Comparison of ENCODE assay signal across 8 cellular contexts in the genomic region with DNA sequence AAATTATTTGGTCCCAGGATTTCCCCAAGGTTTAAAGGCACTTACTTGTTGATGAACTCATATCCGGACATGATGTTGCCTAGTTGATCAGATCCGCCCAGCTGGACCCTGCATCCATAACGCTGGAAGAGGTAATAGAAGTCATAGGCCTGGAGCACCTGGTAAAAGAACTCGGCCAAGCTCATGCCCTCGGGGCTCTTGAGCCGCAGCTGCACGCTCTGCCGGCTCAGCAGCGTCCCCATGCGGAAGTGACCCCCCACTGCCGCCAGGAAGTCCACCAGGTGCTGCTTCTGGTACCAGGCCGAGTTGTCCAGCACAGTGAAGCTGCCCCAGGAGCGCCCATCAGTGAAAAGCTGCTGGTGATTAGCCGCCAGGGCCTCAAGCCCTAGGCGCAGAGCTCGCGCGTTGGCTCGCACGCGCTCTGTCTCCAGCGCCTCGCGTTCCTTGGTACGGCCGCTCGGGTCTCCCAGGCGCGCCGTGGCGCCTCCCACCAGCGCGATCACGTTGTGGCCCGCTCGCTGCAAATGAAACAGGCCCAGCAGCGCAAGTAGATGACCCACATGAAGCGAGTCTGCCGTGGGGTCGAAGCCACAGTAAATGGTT. TPM values are rescaled to one million over a fixed set of nuclear protein-coding genes. Genes with fewer than 3 reads are reported as not detected.
A peak's percentile ranks its signal among the peaks of the same experiment; 100 is the strongest.
DNase-seq lines count a peak whose midpoint lies in the region; ATAC-seq and TF ChIP-seq lines count a peak whose summit lies in the region.

No MANE protein-coding gene starts in this region.

- TF ChIP-seq CTCF in A673 (conservative IDR thresholded peaks at IDR 0.05; ENCODE audit: low read depth, low read length) = peak; percentile 80

- no peaks in the 10 kb centered on the region for H3K9me3 ChIP-seq in A673 (ENCODE audit: low read depth, low read length, poor library complexity, severe bottlenecking)

- H3K36me3 ChIP-seq in A673 (ENCODE audit: insufficient read depth, low read length, poor library complexity, severe bottlenecking) = peaks cover 37% of the 10 kb centered on the region

- H3K4me3 ChIP-seq in A673 (ENCODE audit: low read depth, low read length, poor library complexity, severe bottlenecking) = peak overlapping the region; percentile 65

- DNase-seq in A673 (ENCODE audit: low spot score) (peak; percentile 76), NCI-H2171 (lab: John Stamatoyannopoulos, UW) (peak; percentile 27), cerebellum (ENCODE audit: low spot score) (peak; percentile 44), kidney tubule cell (ENCODE audit: low spot score) (peak; percentile 96)
- DNase-seq in activated CD4-positive, CD25-positive, alpha-beta regulatory T cell treated with anti-CD3 and anti-CD28 coated beads, Interleukin-2, amount 50 U/mL, for 16 hours (ENCODE audit: low read depth, low spot score) = peak; percentile 19
- DNase-seq in stimulated activated CD4-positive, alpha-beta T cell treated with anti-CD3 and anti-CD28 coated beads, Interleukin-1b, Interleukin-23, amount 100 ng/mL, for 4 hours (ENCODE audit: low read depth in 2 of 2) = peak; percentile 42 to 63

- H3K4me1 ChIP-seq in A673 (ENCODE audit: insufficient read depth, low read length, poor library complexity, severe bottlenecking) = no peaks in the 10 kb centered on the region

- ATAC-seq in GM18517 (IDR thresholded peaks at IDR 0.05; ENCODE audit: unreplicated experiment) (peak; percentile 68), HG03064 (IDR thresholded peaks at IDR 0.05; ENCODE audit: low read depth, unreplicated experiment) (peak; percentile 72)

- H3K27ac ChIP-seq in A673 (ENCODE audit: low read depth, low read length, poor library complexity, severe bottlenecking) = peak overlapping the region; percentile 87

- CTCF ChIA-PET in A673 (lab: Charles Lee) = interaction anchor here (0.5 to 2.2 kb wide), 11 partner anchors 31 to 1267 kb away, joined by 3 to 10 read pairs (median 3); a partner anchor contains a TSS

- POLR2A ChIA-PET in A673 (lab: Charles Lee; ENCODE audit: low non-redundant PET) = no interaction called here

- intact Hi-C loops in A673 (cut with micrococcal nuclease; ENCODE audit: unreplicated experiment) = loop anchor here (2.0 kb wide), 1 partner anchor 1268 kb away; a partner anchor contains a TSS

- no peaks in the 10 kb centered on the region for H3K27me3 ChIP-seq in A673 (replicated peaks; ENCODE audit: insufficient read depth, low read depth, low read length, poor library complexity)

- no TSS peak for BruUV-seq in A673 (replicated peaks; lab: Mats Ljungman, UMichigan)

RNA-seq across cellular contexts. Expression of a gene that starts 0.5 kb away (rescaled TPM):
- total RNA-seq in A673 (2021) = 29.1 and 29.4 TPM in 2 replicates
- 26.1 TPM for total RNA-seq in cerebellum

Comparison
In these comparisons a context has a peak if more than half of its experiments do, and no peak if none do; other contexts are left out.
1. Peak in every context shown above with its lines: DNase-seq, ATAC-seq, H3K4me3 ChIP-seq and H3K27ac ChIP-seq.
2. DNase-seq: peak in every context shown above with its lines; median percentile 96 in kidney tubule cell; 76 in A673; 52 in stimulated activated CD4-positive, alpha-beta T cell treated with anti-CD3 and anti-CD28 coated beads, Interleukin-1b, Interleukin-23, amount 100 ng/mL, for 4 hours; 44 in cerebellum; 27 in NCI-H2171; 19 in activated CD4-positive, CD25-positive, alpha-beta regulatory T cell treated with anti-CD3 and anti-CD28 coated beads, Interleukin-2, amount 50 U/mL, for 16 hours.